ENCODE assay signal across 2 cellular contexts in genomic region chr1:207050428-207050767, GRCh38.
TF ChIP-seq lines count a peak whose summit lies in the region.

No MANE protein-coding gene starts in this region.

TF ChIP-seq in GM12878, 131 proteins besides CTCF, POLR2A, EP300 and RAD21:
- TF ChIP-seq EZH2 (IDR thresholded peaks at IDR 0.05; ENCODE audit: borderline replicate concordance, control insufficient read depth, low read depth, low read length) (no peak), NR2C1 (IDR thresholded peaks at IDR 0.05) (no peak), NRF1 (conservative IDR thresholded peaks at IDR 0.05; ENCODE audit: low read depth, low read length) (no peak), JUND (IDR thresholded peaks at IDR 0.05; ENCODE audit: low read depth, low read length) (no peak), BACH1 (IDR thresholded peaks at IDR 0.05; ENCODE audit: borderline replicate concordance) (no peak), RFX5 (IDR thresholded peaks at IDR 0.05; ENCODE audit: low read depth, low read length) (no peak), NBN (IDR thresholded peaks at IDR 0.05) (no peak), ZNF687 (IDR thresholded peaks at IDR 0.05) (no peak)
- TF ChIP-seq, protein P1, sequence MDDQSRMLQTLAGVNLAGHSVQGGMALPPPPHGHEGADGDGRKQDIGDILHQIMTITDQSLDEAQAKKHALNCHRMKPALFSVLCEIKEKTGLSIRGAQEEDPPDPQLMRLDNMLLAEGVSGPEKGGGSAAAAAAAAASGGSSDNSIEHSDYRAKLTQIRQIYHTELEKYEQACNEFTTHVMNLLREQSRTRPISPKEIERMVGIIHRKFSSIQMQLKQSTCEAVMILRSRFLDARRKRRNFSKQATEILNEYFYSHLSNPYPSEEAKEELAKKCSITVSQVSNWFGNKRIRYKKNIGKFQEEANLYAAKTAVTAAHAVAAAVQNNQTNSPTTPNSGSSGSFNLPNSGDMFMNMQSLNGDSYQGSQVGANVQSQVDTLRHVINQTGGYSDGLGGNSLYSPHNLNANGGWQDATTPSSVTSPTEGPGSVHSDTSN (IDR thresholded peaks at IDR 0.05; ENCODE audit: insufficient replicate concordance, low read depth, low read length) = no peak

TF ChIP-seq in liver, 16 proteins besides CTCF, POLR2A, EP300 and RAD21:
- TF ChIP-seq FOXA1 (IDR thresholded peaks at IDR 0.05) (no peak), NR2F2 (IDR thresholded peaks at IDR 0.05) (no peak), ATF3 (IDR thresholded peaks at IDR 0.05) (no peak), HNF4A (conservative IDR thresholded peaks at IDR 0.05) (no peak), RXRA (IDR thresholded peaks at IDR 0.05) (no peak)
